ENCODE assay signal across 8 cellular contexts in genomic region chr4:16199132-16199531, GRCh38. TPM values are rescaled to one million over a fixed set of nuclear protein-coding genes. Genes with fewer than 3 reads are reported as not detected.
DNase-seq lines count a peak whose midpoint lies in the region; ATAC-seq, FAIRE-seq and TF ChIP-seq lines count a peak whose summit lies in the region.

No MANE protein-coding gene starts in this region.

- peaks cover 27% of the 10 kb centered on the region for H3K4me1 Mint-ChIP-seq in activated CD8-positive, alpha-beta T cell treated with anti-CD3 and anti-CD28 coated beads for 36 hours (ENCODE audit: low read depth)
- H3K4me1 Mint-ChIP-seq in activated CD8-positive, alpha-beta T cell treated with anti-CD3 and anti-CD28 coated beads, Interleukin-2, amount 10 ng/mL, durations not matched to agents 7 days and 5 days (ENCODE audit: low read depth), result peaks cover 16% of the 10 kb centered on the region
- peaks cover 17% of the 10 kb centered on the region for H3K4me1 Mint-ChIP-seq in T-helper 2 cell treated with Interferon-gamma antibody and Interleukin-4, amounts not matched to agents 5 μg/mL and 100 μg/mL, for 36 hours (ENCODE audit: low read depth)

- no peaks in the 10 kb centered on the region for H3K27me3 ChIP-seq in smooth muscle cell (ENCODE audit: low read depth)
- H3K27me3 ChIP-seq in thyroid gland, result no peaks in the 10 kb centered on the region
- H3K27me3 ChIP-seq in testis, result no peaks in the 10 kb centered on the region

- TF ChIP-seq CTCF in activated CD8-positive, alpha-beta T cell treated with anti-CD3 and anti-CD28 coated beads for 36 hours (IDR thresholded peaks at IDR 0.05), result peak; percentile 70
- TF ChIP-seq CTCF in smooth muscle cell (IDR thresholded peaks at IDR 0.05; ENCODE audit: borderline replicate concordance, insufficient read depth, poor library complexity, severe bottlenecking), result peak; percentile 43
- peak in 3 of 6 experiments; percentile 31 to 48 (median 47) for TF ChIP-seq CTCF in thyroid gland (IDR thresholded peaks at IDR 0.05)
- TF ChIP-seq CTCF in testis (IDR thresholded peaks at IDR 0.05), result peak in 1 of 3 experiments; percentile 41

- H3K27ac ChIP-seq in smooth muscle cell (ENCODE audit: low read depth) (no peak overlapping the region), thyroid gland (no peak overlapping the region), testis (no peak overlapping the region)

- no peak overlapping the region for H3K27ac Mint-ChIP-seq in activated CD8-positive, alpha-beta T cell treated with anti-CD3 and anti-CD28 coated beads for 36 hours
- H3K27ac Mint-ChIP-seq in activated CD8-positive, alpha-beta T cell treated with anti-CD3 and anti-CD28 coated beads, Interleukin-2, amount 10 ng/mL, durations not matched to agents 7 days and 5 days, result no peak overlapping the region
- H3K27ac Mint-ChIP-seq in T-helper 2 cell treated with Interferon-gamma antibody and Interleukin-4, amounts not matched to agents 5 μg/mL and 100 μg/mL, for 36 hours, result no peak overlapping the region

- no peaks in the 10 kb centered on the region for H3F3A ChIP-seq in smooth muscle cell (ENCODE audit: low read depth)

- TF ChIP-seq POLR2A in thyroid gland (IDR thresholded peaks at IDR 0.05), result no peak
- no peak for TF ChIP-seq POLR2A in testis (IDR thresholded peaks at IDR 0.05)

- no peaks in the 10 kb centered on the region for H3K79me2 ChIP-seq in smooth muscle cell (ENCODE audit: low read depth)

- H3K36me3 ChIP-seq in smooth muscle cell (ENCODE audit: low read depth) (no peaks in the 10 kb centered on the region), thyroid gland (peaks cover 0 to 2% of the 10 kb centered on the region in 2 donors), testis (ENCODE audit: low read depth, missing control alignments) (no peaks in the 10 kb centered on the region)

- H3K9me3 ChIP-seq in smooth muscle cell (replicated peaks; ENCODE audit: low read depth), result no peaks in the 10 kb centered on the region
- H3K9me3 ChIP-seq in thyroid gland, result no peaks in the 10 kb centered on the region
- H3K9me3 ChIP-seq in testis, result no peaks in the 10 kb centered on the region

- CTCF ChIA-PET in activated CD8-positive, alpha-beta T cell treated with anti-CD3 and anti-CD28 coated beads for 36 hours (lab: Charles Lee), result interaction anchor here (0.7 to 4.9 kb wide), 20 partner anchors 8 to 594 kb away, joined by 3 to 28 read pairs (median 4); no protein-coding TSS in a partner anchor
- CTCF ChIA-PET in activated CD8-positive, alpha-beta T cell treated with anti-CD3 and anti-CD28 coated beads, Interleukin-2, amount 10 ng/mL, durations not matched to agents 7 days and 5 days (lab: Charles Lee), result interaction anchor here (0.7 to 6.3 kb wide), 14 partner anchors 8 to 443 kb away, joined by 3 to 57 read pairs (median 4); no protein-coding TSS in a partner anchor

- H2AFZ ChIP-seq in smooth muscle cell (ENCODE audit: low read depth), result no peak overlapping the region

- peaks cover 10% of the 10 kb centered on the region for H3K4me1 ChIP-seq in smooth muscle cell (ENCODE audit: low read depth)
- H3K4me1 ChIP-seq in thyroid gland, result peaks cover 4 to 9% of the 10 kb centered on the region in 2 donors
- H3K4me1 ChIP-seq in testis, result no peaks in the 10 kb centered on the region

- POLR2A ChIA-PET in activated CD8-positive, alpha-beta T cell treated with anti-CD3 and anti-CD28 coated beads for 36 hours (lab: Charles Lee), result no interaction called here
- POLR2A ChIA-PET in activated CD8-positive, alpha-beta T cell treated with anti-CD3 and anti-CD28 coated beads, Interleukin-2, amount 10 ng/mL, durations not matched to agents 7 days and 5 days (lab: Charles Lee), result no interaction called here

- peaks cover 6% of the 10 kb centered on the region for H4K20me1 ChIP-seq in smooth muscle cell (ENCODE audit: low read depth)

- H3K27me3 Mint-ChIP-seq in activated CD8-positive, alpha-beta T cell treated with anti-CD3 and anti-CD28 coated beads for 36 hours, result no peaks in the 10 kb centered on the region
- H3K27me3 Mint-ChIP-seq in activated CD8-positive, alpha-beta T cell treated with anti-CD3 and anti-CD28 coated beads, Interleukin-2, amount 10 ng/mL, durations not matched to agents 7 days and 5 days (ENCODE audit: low read depth), result no peaks in the 10 kb centered on the region
- no peaks in the 10 kb centered on the region for H3K27me3 Mint-ChIP-seq in T-helper 2 cell treated with Interferon-gamma antibody and Interleukin-4, amounts not matched to agents 5 μg/mL and 100 μg/mL, for 36 hours (ENCODE audit: low read depth)

- no peak overlapping the region for H3K4me3 Mint-ChIP-seq in activated CD8-positive, alpha-beta T cell treated with anti-CD3 and anti-CD28 coated beads for 36 hours
- no peak overlapping the region for H3K4me3 Mint-ChIP-seq in activated CD8-positive, alpha-beta T cell treated with anti-CD3 and anti-CD28 coated beads, Interleukin-2, amount 10 ng/mL, durations not matched to agents 7 days and 5 days
- no peak overlapping the region for H3K4me3 Mint-ChIP-seq in T-helper 2 cell treated with Interferon-gamma antibody and Interleukin-4, amounts not matched to agents 5 μg/mL and 100 μg/mL, for 36 hours

- H3K9ac ChIP-seq in smooth muscle cell (ENCODE audit: low read depth), result no peak overlapping the region

- H3K4me2 ChIP-seq in smooth muscle cell, result no peak overlapping the region

- H3K4me3 ChIP-seq in smooth muscle cell (no peak overlapping the region), thyroid gland (replicated peaks in 1 of 3) (no peak overlapping the region), testis (no peak overlapping the region)

- peak; percentile 95 for FAIRE-seq in endometrium (lab: Jason Lieb, UNC)

- no peaks in the 10 kb centered on the region for H3K9me3 Mint-ChIP-seq in activated CD8-positive, alpha-beta T cell treated with anti-CD3 and anti-CD28 coated beads for 36 hours
- H3K9me3 Mint-ChIP-seq in activated CD8-positive, alpha-beta T cell treated with anti-CD3 and anti-CD28 coated beads, Interleukin-2, amount 10 ng/mL, durations not matched to agents 7 days and 5 days (ENCODE audit: insufficient read depth), result no peaks in the 10 kb centered on the region
- H3K9me3 Mint-ChIP-seq in T-helper 2 cell treated with Interferon-gamma antibody and Interleukin-4, amounts not matched to agents 5 μg/mL and 100 μg/mL, for 36 hours, result no peaks in the 10 kb centered on the region

- DNase-seq in activated CD8-positive, alpha-beta T cell treated with anti-CD3 and anti-CD28 coated beads for 36 hours, result no peak
- no peak for DNase-seq in activated CD8-positive, alpha-beta T cell treated with anti-CD3 and anti-CD28 coated beads, Interleukin-2, amount 10 ng/mL, durations not matched to agents 7 days and 5 days
- DNase-seq in NCI-H69 (lab: John Stamatoyannopoulos, UW) (peak; percentile 36), smooth muscle cell (lab: John Stamatoyannopoulos, UW; ENCODE audit: unreplicated experiment) (no peak), thyroid gland (no peak), testis (no peak)
- no peak for DNase-seq in T-helper 2 cell treated with Interferon-gamma antibody and Interleukin-4, amounts not matched to agents 5 μg/mL and 100 μg/mL, for 36 hours (ENCODE audit: low spot score)

- ATAC-seq in activated CD8-positive, alpha-beta T cell treated with anti-CD3 and anti-CD28 coated beads for 36 hours, result no peak
- no peak for ATAC-seq in activated CD8-positive, alpha-beta T cell treated with anti-CD3 and anti-CD28 coated beads, Interleukin-2, amount 10 ng/mL, durations not matched to agents 7 days and 5 days

- peaks cover 10% of the 10 kb centered on the region for H3K36me3 Mint-ChIP-seq in activated CD8-positive, alpha-beta T cell treated with anti-CD3 and anti-CD28 coated beads for 36 hours (ENCODE audit: low read depth)
- H3K36me3 Mint-ChIP-seq in activated CD8-positive, alpha-beta T cell treated with anti-CD3 and anti-CD28 coated beads, Interleukin-2, amount 10 ng/mL, durations not matched to agents 7 days and 5 days (ENCODE audit: low read depth), result peaks cover 13% of the 10 kb centered on the region
- H3K36me3 Mint-ChIP-seq in T-helper 2 cell treated with Interferon-gamma antibody and Interleukin-4, amounts not matched to agents 5 μg/mL and 100 μg/mL, for 36 hours (ENCODE audit: low read depth), result peaks cover 16% of the 10 kb centered on the region

- intact Hi-C loops in activated CD8-positive, alpha-beta T cell treated with anti-CD3 and anti-CD28 coated beads for 36 hours (cut with micrococcal nuclease), result loop anchor here (5.0 kb wide), 1 partner anchor 172 kb away; no protein-coding TSS in a partner anchor
- intact Hi-C loops in thyroid gland (cut with DNase I), result loop anchor here (10.0 kb wide), 1 partner anchor 66 kb away; no protein-coding TSS in a partner anchor
- intact Hi-C loops in testis (cut with DNase I; ENCODE audit: low total_unique reads), result no loop called here

RNA-seq across cellular contexts. Expression of gene TAPT1, which starts 27.1 kb away (rescaled TPM):
- 10 to 100 TPM; 34.2 to 35.5 TPM for total RNA-seq in activated CD8-positive, alpha-beta T cell treated with anti-CD3 and anti-CD28 coated beads for 36 hours
- 10 to 100 TPM; 31.9 to 34.3 TPM for total RNA-seq in activated CD8-positive, alpha-beta T cell treated with anti-CD3 and anti-CD28 coated beads, Interleukin-2, amount 10 ng/mL, durations not matched to agents 7 days and 5 days
- total RNA-seq in smooth muscle cell, result 12.9 and 15.6 TPM in 2 replicates
- 6.1 and 7.9 TPM in 2 replicates for polyA plus RNA-seq in smooth muscle cell
- 10 to 100 TPM; 42.1 to 69.0 (median 53.5) TPM for total RNA-seq in thyroid gland
- 10 to 100 TPM; 38.4 to 46.1 TPM for total RNA-seq in testis
- 117 TPM for polyA plus RNA-seq in testis (ENCODE audit: insufficient read depth, low read depth, low replicate concordance)
